In the genomic region with DNA sequence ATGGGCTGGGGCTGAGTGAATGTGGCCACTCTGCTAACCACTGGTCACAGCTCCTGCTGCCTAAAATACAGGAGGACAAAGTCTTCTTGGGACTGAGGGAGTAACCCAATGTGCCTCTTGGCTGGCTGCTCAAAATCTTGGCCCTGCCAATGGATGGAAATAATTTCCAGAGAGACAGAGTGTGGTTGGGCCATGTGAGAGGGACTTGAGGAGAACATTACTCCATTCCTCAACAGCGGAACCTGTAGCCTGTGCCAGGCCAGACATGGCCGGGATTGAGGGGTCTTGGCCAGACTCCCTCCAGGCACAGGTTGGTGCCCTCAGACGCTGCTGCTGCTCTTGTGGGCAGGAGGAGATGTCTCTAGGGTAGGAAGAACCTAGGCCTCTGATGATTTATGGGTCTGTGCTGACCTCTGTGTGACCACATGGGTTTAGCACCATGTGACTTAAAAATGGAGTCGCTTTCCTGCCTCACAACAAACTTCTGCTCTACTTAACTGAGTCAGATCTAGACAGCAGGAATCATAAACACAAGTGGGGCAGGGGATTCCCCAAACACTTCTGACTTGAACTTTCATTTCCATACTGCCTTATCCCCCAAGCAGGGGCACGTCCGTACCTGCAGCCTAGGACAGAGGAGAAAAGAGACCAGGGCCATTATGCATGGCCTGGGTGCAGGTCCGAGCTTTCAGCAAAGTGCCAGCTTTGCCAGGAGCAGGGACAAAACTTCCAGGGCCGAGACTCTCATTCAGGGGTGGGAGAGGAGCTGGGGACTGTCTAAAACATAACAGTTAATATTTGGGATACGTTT, we compare ENCODE assay signal across 8 cellular contexts.
DNase-seq lines count a peak whose midpoint lies in the region; ATAC-seq lines count a peak whose summit lies in the region.

No MANE protein-coding gene starts in this region.

- no peaks in the 10 kb centered on the region for H3K27me3 Mint-ChIP-seq in naive B cell

- peaks cover 61 to 89% (median 88%) of the 10 kb centered on the region in 3 donors for H3K4me1 Mint-ChIP-seq in naive B cell

- DNase-seq in activated effector memory CD4-positive, alpha-beta T cell treated with anti-CD3 and anti-CD28 coated beads, Interleukin-2, amount 50 U/mL, for 16 hours, result peak; percentile 79
- no peak for DNase-seq in activated effector memory CD4-positive, alpha-beta T cell treated with Interleukin-2 at 50 U/mL for 16 hours
- peak; percentile 80 for DNase-seq in amniotic epithelial cell (ENCODE audit: low read depth)
- DNase-seq in naive B cell, result peak; percentile 51
- no peak for DNase-seq in NCI-H1048 (lab: John Stamatoyannopoulos, UW)
- no peak for DNase-seq in NCI-H1105 (lab: John Stamatoyannopoulos, UW)
- DNase-seq in SKM-1 (lab: John Stamatoyannopoulos, UW; ENCODE audit: unreplicated experiment), result no peak

- H3K27ac Mint-ChIP-seq in naive B cell, result peak overlapping the region; percentile 83 to 97 (median 85)

- H3K4me3 Mint-ChIP-seq in naive B cell, result peak overlapping the region in 7 of 8 donors; percentile 31 to 83 (median 64)

- ATAC-seq in HG03378 (IDR thresholded peaks at IDR 0.05; ENCODE audit: unreplicated experiment) (peak; percentile 86), naive B cell (ENCODE audit: low read depth in 2 of 2) (peak; percentile 88 to 90)

- no peaks in the 10 kb centered on the region for H3K36me3 Mint-ChIP-seq in naive B cell

- no peaks in the 10 kb centered on the region for H3K9me3 Mint-ChIP-seq in naive B cell

Comparison
In these comparisons a context has a peak if more than half of its experiments do, and no peak if none do; other contexts are left out.
1. DNase-seq: peak in activated effector memory CD4-positive, alpha-beta T cell treated with anti-CD3 and anti-CD28 coated beads, Interleukin-2, amount 50 U/mL, for 16 hours (single experiment), amniotic epithelial cell (single experiment) and naive B cell (single experiment); none in activated effector memory CD4-positive, alpha-beta T cell treated with Interleukin-2 at 50 U/mL for 16 hours (single experiment), NCI-H1048 (single experiment), NCI-H1105 (single experiment) and SKM-1 (single experiment).